ENCODE assay signal across 8 cellular contexts in genomic region chr11:17063171-17064002, GRCh38.
DNase-seq lines count a peak whose midpoint lies in the region; ATAC-seq and FAIRE-seq lines count a peak whose summit lies in the region.

No MANE protein-coding gene starts in this region.

- ATAC-seq in GM18520 (IDR thresholded peaks at IDR 0.05; ENCODE audit: unreplicated experiment) (peak; percentile 48), HG03571 (IDR thresholded peaks at IDR 0.05; ENCODE audit: unreplicated experiment) (peak; percentile 66), HG02678 (IDR thresholded peaks at IDR 0.05; ENCODE audit: unreplicated experiment) (no peak)

- FAIRE-seq in RCC 7860 (lab: Jason Lieb, UNC) = no peak

- DNase-seq in CD1c-positive myeloid dendritic cell (ENCODE audit: extremely low spot score) = peak; percentile 55
- DNase-seq in RCC 7860 (ENCODE audit: low spot score) = peak; percentile 31
- DNase-seq in anterior cingulate cortex (lab: John Stamatoyannopoulos, UW) = peak in 42 of 58 donors; percentile 2 to 66 (median 30)
- DNase-seq in hypothalamus (lab: John Stamatoyannopoulos, UW) = peak in 41 of 51 donors; percentile 3 to 75 (median 34)
- DNase-seq in stimulated activated CD4-positive, alpha-beta T cell treated with anti-CD3 and anti-CD28 coated beads, Interleukin-12 subunit alpha, Interleukin-12 subunit beta, amount 100 ng/mL, for 24 hours (ENCODE audit: low read depth in 2 of 2) = peak; percentile 37 to 58
